In genomic region chr3:121998030-121998580, GRCh38 we compare ENCODE assay signal across 10 cellular contexts. TPM values are rescaled to one million over a fixed set of nuclear protein-coding genes. Genes with fewer than 3 reads are reported as not detected.
A peak's percentile ranks its signal among the peaks of the same experiment; 100 is the strongest.
DNase-seq lines count a peak whose midpoint lies in the region; ATAC-seq and TF ChIP-seq lines count a peak whose summit lies in the region.
"Had no signal": no experiment of that assay in that cellular context is flagged by ENCODE, and none has a peak within 500 bp of the region (broad histone marks: within the 10 kb centered on the region; RNA-seq: fewer than 3 reads in every experiment).

No MANE protein-coding gene starts in this region.

- no peak overlapping the region for H3K4me3 ChIP-seq in NB4 (ENCODE audit: low read depth, low read length)

- no peak for TF ChIP-seq POLR2A in NB4 (IDR thresholded peaks at IDR 0.05; ENCODE audit: extremely low read depth, insufficient read length)

- TF ChIP-seq CTCF in NB4 (IDR thresholded peaks at IDR 0.05; ENCODE audit: low read depth, low read length), result no peak

- H3K27ac Mint-ChIP-seq in stimulated activated naive B cell treated with anti-CD40 and anti-IgM and Interleukin-4, amounts not matched to agents 10 μg/mL and 1 μg/mL and 100 μg/mL, for 72 hours, result peak overlapping the region; percentile 88
- H3K27ac Mint-ChIP-seq: CD4-positive, CD25-positive, alpha-beta regulatory T cell had no signal

- no peaks in the 10 kb centered on the region for H3K27me3 Mint-ChIP-seq in stimulated activated naive B cell treated with anti-CD40 and anti-IgM and Interleukin-4, amounts not matched to agents 10 μg/mL and 1 μg/mL and 100 μg/mL, for 72 hours

- peak; percentile 40 for ATAC-seq in Right ventricle myocardium inferior
- peak; percentile 41 to 49 for ATAC-seq in stimulated activated naive B cell treated with anti-CD40 and anti-IgM and Interleukin-4, amounts not matched to agents 10 μg/mL and 1 μg/mL and 100 μg/mL, for 72 hours (replicated peaks)
- no peak for ATAC-seq in GM21526 (IDR thresholded peaks at IDR 0.05; ENCODE audit: low FRiP score, unreplicated experiment)
- ATAC-seq: T-helper 17 cell had no signal

- H3K9me3 Mint-ChIP-seq in stimulated activated naive B cell treated with anti-CD40 and anti-IgM and Interleukin-4, amounts not matched to agents 10 μg/mL and 1 μg/mL and 100 μg/mL, for 72 hours, result no peaks in the 10 kb centered on the region

- H3K27ac ChIP-seq in epithelial cell of prostate, result peak overlapping the region; percentile 51

- peaks cover 0 to 18% of the 10 kb centered on the region in 2 donors for H3K36me3 Mint-ChIP-seq in stimulated activated naive B cell treated with anti-CD40 and anti-IgM and Interleukin-4, amounts not matched to agents 10 μg/mL and 1 μg/mL and 100 μg/mL, for 72 hours
- H3K36me3 Mint-ChIP-seq: CD4-positive, CD25-positive, alpha-beta regulatory T cell had no signal

- intact Hi-C loops in Right ventricle myocardium inferior (cut with DNase I) (loop anchor here (5.0 kb wide), 1 partner anchor 451 kb away; the partner anchor contains the start of gene POLQ), cardiac septum (cut with DNase I) (loop anchor here (5.0 kb wide), 1 partner anchor 451 kb away; the partner anchor contains the start of gene POLQ)

- peaks cover 65 to 97% of the 10 kb centered on the region in 2 donors for H3K4me1 Mint-ChIP-seq in stimulated activated naive B cell treated with anti-CD40 and anti-IgM and Interleukin-4, amounts not matched to agents 10 μg/mL and 1 μg/mL and 100 μg/mL, for 72 hours

- no peak for DNase-seq in Right ventricle myocardium inferior (ENCODE audit: missing footprints)
- DNase-seq in cardiac septum (ENCODE audit: low spot score), result no peak
- DNase-seq in NB4 (ENCODE audit: low read depth), result peak; percentile 82
- no peak for DNase-seq in epithelial cell of prostate (ENCODE audit: low read depth, low spot score)
- peak; percentile 36 for DNase-seq in stimulated activated naive B cell treated with anti-CD40 and anti-IgM and Interleukin-4, amounts not matched to agents 10 μg/mL and 1 μg/mL and 100 μg/mL, for 72 hours
- no peak for DNase-seq in stimulated activated CD4-positive, alpha-beta T cell treated with anti-CD3 and anti-CD28 coated beads, Interleukin-12 subunit alpha, Interleukin-12 subunit beta, amount 100 ng/mL, for 4 hours
- no peak for DNase-seq in DMS153 treated with DMSO at 0.1 percent for 48 hours (lab: John Stamatoyannopoulos, UW; ENCODE audit: unreplicated experiment)
- DNase-seq: T-helper 17 cell had no signal

- H3K4me3 Mint-ChIP-seq in stimulated activated naive B cell treated with anti-CD40 and anti-IgM and Interleukin-4, amounts not matched to agents 10 μg/mL and 1 μg/mL and 100 μg/mL, for 72 hours, result peak overlapping the region; percentile 22 to 28
- H3K4me3 Mint-ChIP-seq: CD4-positive, CD25-positive, alpha-beta regulatory T cell; T-helper 17 cell had no signal

RNA-seq across cellular contexts. Expression of gene ILDR1, which starts 23.9 kb away (rescaled TPM):
- total RNA-seq in Right ventricle myocardium inferior (0.16 TPM), cardiac septum (not detected)
- total RNA-seq: CD4-positive, CD25-positive, alpha-beta regulatory T cell had no signal

RNA-seq across cellular contexts. Expression of gene CD86, which starts 57.1 kb away (rescaled TPM):
- total RNA-seq in Right ventricle myocardium inferior (4.2 TPM), cardiac septum (1.9 TPM)
- total RNA-seq: CD4-positive, CD25-positive, alpha-beta regulatory T cell had no signal

Comparison
In these comparisons a context has a peak if more than half of its experiments do, and no peak if none do; other contexts are left out.
1. DNase-seq: peak in NB4 (single experiment) and stimulated activated naive B cell treated with anti-CD40 and anti-IgM and Interleukin-4, amounts not matched to agents 10 μg/mL and 1 μg/mL and 100 μg/mL, for 72 hours (single experiment); none in Right ventricle myocardium inferior (single experiment), cardiac septum (single experiment), epithelial cell of prostate (single experiment), stimulated activated CD4-positive, alpha-beta T cell treated with anti-CD3 and anti-CD28 coated beads, Interleukin-12 subunit alpha, Interleukin-12 subunit beta, amount 100 ng/mL, for 4 hours (single experiment) and DMS153 treated with DMSO at 0.1 percent for 48 hours (single experiment).